ENCODE assay signal across 18 cellular contexts in the genomic region with DNA sequence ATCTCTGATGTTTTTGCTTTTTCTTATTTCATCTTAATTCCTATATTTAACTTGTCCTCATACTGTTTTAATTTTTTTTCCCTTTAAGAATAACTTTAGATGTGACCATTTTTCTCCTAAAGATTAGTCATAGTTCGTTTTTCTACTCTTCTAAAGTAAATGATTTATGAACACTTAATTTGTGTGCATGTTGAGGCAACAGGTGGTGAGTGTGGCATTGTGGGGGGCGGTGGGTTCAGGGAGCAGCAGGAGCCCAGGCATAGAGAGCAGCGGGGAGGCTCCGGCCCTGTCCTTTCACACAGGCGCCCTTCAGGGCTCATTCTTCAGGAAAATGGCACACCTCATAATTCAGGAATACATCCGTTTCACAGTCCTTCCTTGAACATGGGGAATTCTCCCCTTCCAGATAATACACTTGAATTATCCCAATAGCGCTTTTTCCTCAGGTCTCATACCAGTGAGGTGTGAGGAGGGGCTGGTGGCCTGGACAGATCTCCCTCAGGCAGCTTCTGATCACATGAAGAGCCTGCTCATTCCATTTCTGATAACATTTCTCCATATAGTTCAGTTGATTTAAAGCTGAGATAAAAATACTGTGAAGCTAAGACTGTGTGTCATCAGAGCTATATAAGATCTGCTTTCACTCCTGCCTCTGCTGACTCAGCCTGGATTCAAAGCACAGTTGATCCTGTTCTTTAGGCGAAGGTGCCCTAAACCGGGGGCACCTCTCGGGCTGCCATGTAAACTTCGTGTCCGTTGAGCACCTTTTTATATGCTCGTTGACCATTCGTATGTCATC. TPM values are rescaled to one million over a fixed set of nuclear protein-coding genes. Genes with fewer than 3 reads are reported as not detected.
DNase-seq lines count a peak whose midpoint lies in the region; ATAC-seq and TF ChIP-seq lines count a peak whose summit lies in the region.
"Had no signal": no experiment of that assay in that cellular context is flagged by ENCODE, and none has a peak within 500 bp of the region (broad histone marks: within the 10 kb centered on the region; RNA-seq: fewer than 3 reads in every experiment).

No MANE protein-coding gene starts in this region.

- DNase-seq in EH (ENCODE audit: low read depth), result peak; percentile 30
- DNase-seq in NCI-H69 (lab: John Stamatoyannopoulos, UW), result peak; percentile 67
- DNase-seq in brain microvascular endothelial cell, result peak; percentile 27
- DNase-seq in non-pigmented ciliary epithelial cell (ENCODE audit: low read depth), result peak; percentile 18
- no peak for DNase-seq in effector CD4-positive, alpha-beta T cell
- DNase-seq in NCI-H187 (lab: John Stamatoyannopoulos, UW), result no peak
- no peak for DNase-seq in sciatic nerve (ENCODE audit: low spot score)
- DNase-seq in posterior cingulate gyrus, result no peak
- DNase-seq: AML-193, colonic mucosa, Kasumi-1, midbrain, NCI-H146, NCI-H446, nucleus accumbens, SHP77 treated with DMSO at 0.1 percent for 48 hours, T1000 had no signal

- no peak overlapping the region for H3K27ac ChIP-seq in brain microvascular endothelial cell
- H3K27ac ChIP-seq: colonic mucosa, epithelial cell of prostate had no signal

- in situ Hi-C loops in brain microvascular endothelial cell (cut with HindIII; ENCODE audit: low pct_ligation_motif_present, low sequenced_read_pairs), result no loop called here

- H3K4me3 ChIP-seq in brain microvascular endothelial cell (ENCODE audit: low read depth, low read length), result no peak overlapping the region
- H3K4me3 ChIP-seq: colonic mucosa had no signal

- TF ChIP-seq CTCF in brain microvascular endothelial cell (IDR thresholded peaks at IDR 0.05; ENCODE audit: low read depth, low read length, missing control alignments), result no peak

- ATAC-seq in sciatic nerve, result no peak

- intact Hi-C loops in sciatic nerve (cut with DNase I), result no loop called here
- intact Hi-C loops in posterior cingulate gyrus (cut with DNase I), result no loop called here

- peaks cover 22% of the 10 kb centered on the region for H3K36me3 ChIP-seq in brain microvascular endothelial cell (replicated peaks)
- H3K36me3 ChIP-seq: colonic mucosa had no signal

- no peaks in the 10 kb centered on the region for H3K27me3 ChIP-seq in brain microvascular endothelial cell (replicated peaks)
- H3K27me3 ChIP-seq: colonic mucosa had no signal

RNA-seq across cellular contexts. Expression of a gene that starts 40.2 kb away (rescaled TPM):
- 40.4 TPM for total RNA-seq in sciatic nerve

Comparison
In these comparisons a context has a peak if more than half of its experiments do, and no peak if none do; other contexts are left out.
1. DNase-seq: peak in EH (single experiment), NCI-H69 (single experiment), brain microvascular endothelial cell (single experiment) and non-pigmented ciliary epithelial cell (single experiment); none in effector CD4-positive, alpha-beta T cell (single experiment), NCI-H187 (0 of 2), sciatic nerve (single experiment) and posterior cingulate gyrus (0 of 10).